In the genomic region with DNA sequence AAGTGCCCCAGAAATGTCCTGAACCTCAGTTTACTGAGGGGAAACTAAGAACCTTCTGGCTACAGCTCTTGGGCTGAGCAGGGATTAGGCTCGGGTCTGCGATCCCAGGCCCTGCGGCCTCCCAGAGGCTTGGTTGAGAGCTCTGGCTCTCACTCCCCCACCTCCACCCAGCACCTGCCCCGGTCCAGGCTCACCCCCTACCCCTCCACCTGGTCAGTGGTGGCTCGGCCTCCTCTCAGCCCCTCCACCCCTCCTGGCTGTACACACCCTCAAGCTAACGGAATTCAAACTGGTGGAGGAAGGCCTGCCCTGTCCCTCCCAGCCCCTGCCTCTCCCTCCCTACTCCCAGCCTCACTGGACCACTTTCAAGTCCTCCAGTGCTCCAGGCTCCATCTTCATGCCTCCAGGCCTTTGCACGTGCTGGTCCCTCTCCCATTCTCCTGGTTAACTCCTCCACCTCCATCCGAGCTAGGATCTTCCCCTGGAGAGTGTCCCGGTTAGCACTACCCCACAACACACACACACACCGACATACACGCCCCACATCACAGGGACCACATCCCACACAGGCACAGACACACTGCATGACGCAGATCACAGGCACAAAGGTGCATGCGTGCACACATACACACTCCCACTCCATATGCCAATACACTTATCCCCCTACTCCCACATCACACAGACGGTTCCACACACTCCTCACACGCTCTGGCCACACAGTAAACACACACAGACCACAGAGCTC, we compare ENCODE assay signal across 3 cellular contexts.
TF ChIP-seq lines count a peak whose summit lies in the region.

No MANE protein-coding gene starts in this region.

TF ChIP-seq in A549, 52 proteins besides CTCF, POLR2A, EP300 and RAD21 (continues in another document):
- TF ChIP-seq, protein P1, sequence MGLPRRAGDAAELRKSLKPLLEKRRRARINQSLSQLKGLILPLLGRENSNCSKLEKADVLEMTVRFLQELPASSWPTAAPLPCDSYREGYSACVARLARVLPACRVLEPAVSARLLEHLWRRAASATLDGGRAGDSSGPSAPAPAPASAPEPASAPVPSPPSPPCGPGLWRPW (IDR thresholded peaks at IDR 0.05) = no peak
- TF ChIP-seq MAZ (IDR thresholded peaks at IDR 0.05; ENCODE audit: borderline replicate concordance, low read depth, low read length) (no peak), FOSL2 (IDR thresholded peaks at IDR 0.05) (no peak), FOSL2 (CRISPR knock-in tag; IDR thresholded peaks at IDR 0.05) (no peak), HEYL (CRISPR knock-in tag; IDR thresholded peaks at IDR 0.05) (peak; percentile 82), HOXB5 (CRISPR knock-in tag; IDR thresholded peaks at IDR 0.05) (no peak), GATA3 (IDR thresholded peaks at IDR 0.05; ENCODE audit: borderline replicate concordance) (no peak; the same call in 1 of the 2 replicates), TFCP2L1 (CRISPR knock-in tag; IDR thresholded peaks at IDR 0.05) (no peak), HDAC2 (IDR thresholded peaks at IDR 0.05) (no peak), FOXS1 (CRISPR knock-in tag; IDR thresholded peaks at IDR 0.05) (no peak), RARB (CRISPR knock-in tag; IDR thresholded peaks at IDR 0.05) (no peak), EHF (CRISPR knock-in tag; IDR thresholded peaks at IDR 0.05) (0 out of 2 replicates have a peak, but pooled peaks have one; percentile 1), RNF2 (IDR thresholded peaks at IDR 0.05; ENCODE audit: borderline replicate concordance, low read depth) (no peak)
- TF ChIP-seq, protein P2, sequence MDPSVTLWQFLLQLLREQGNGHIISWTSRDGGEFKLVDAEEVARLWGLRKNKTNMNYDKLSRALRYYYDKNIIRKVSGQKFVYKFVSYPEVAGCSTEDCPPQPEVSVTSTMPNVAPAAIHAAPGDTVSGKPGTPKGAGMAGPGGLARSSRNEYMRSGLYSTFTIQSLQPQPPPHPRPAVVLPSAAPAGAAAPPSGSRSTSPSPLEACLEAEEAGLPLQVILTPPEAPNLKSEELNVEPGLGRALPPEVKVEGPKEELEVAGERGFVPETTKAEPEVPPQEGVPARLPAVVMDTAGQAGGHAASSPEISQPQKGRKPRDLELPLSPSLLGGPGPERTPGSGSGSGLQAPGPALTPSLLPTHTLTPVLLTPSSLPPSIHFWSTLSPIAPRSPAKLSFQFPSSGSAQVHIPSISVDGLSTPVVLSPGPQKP (IDR thresholded peaks at IDR 0.05; ENCODE audit: low read depth, low read length) = no peak
- TF ChIP-seq, protein P3, sequence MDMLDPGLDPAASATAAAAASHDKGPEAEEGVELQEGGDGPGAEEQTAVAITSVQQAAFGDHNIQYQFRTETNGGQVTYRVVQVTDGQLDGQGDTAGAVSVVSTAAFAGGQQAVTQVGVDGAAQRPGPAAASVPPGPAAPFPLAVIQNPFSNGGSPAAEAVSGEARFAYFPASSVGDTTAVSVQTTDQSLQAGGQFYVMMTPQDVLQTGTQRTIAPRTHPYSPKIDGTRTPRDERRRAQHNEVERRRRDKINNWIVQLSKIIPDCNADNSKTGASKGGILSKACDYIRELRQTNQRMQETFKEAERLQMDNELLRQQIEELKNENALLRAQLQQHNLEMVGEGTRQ (IDR thresholded peaks at IDR 0.05) = no peak
- TF ChIP-seq, protein P4, sequence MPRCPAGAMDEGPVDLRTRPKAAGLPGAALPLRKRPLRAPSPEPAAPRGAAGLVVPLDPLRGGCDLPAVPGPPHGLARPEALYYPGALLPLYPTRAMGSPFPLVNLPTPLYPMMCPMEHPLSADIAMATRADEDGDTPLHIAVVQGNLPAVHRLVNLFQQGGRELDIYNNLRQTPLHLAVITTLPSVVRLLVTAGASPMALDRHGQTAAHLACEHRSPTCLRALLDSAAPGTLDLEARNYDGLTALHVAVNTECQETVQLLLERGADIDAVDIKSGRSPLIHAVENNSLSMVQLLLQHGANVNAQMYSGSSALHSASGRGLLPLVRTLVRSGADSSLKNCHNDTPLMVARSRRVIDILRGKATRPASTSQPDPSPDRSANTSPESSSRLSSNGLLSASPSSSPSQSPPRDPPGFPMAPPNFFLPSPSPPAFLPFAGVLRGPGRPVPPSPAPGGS (IDR thresholded peaks at IDR 0.05) = no peak

TF ChIP-seq in SK-N-SH, 30 proteins besides CTCF, POLR2A, EP300 and RAD21 (continued from another document):
- TF ChIP-seq, protein P5, sequence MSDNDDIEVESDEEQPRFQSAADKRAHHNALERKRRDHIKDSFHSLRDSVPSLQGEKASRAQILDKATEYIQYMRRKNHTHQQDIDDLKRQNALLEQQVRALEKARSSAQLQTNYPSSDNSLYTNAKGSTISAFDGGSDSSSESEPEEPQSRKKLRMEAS (IDR thresholded peaks at IDR 0.05; ENCODE audit: low read depth) = 0 out of 2 replicates have a peak, but pooled peaks have one; percentile 31

TF ChIP-seq in K562, 482 proteins besides CTCF, POLR2A, EP300 and RAD21 (continued from another document and continues in another):
- TF ChIP-seq ZNF695 (CRISPR knock-in tag; IDR thresholded peaks at IDR 0.05) (no peak), FOXA3 (CRISPR knock-in tag; conservative IDR thresholded peaks at IDR 0.05 in 1 of 2, IDR thresholded peaks at IDR 0.05 in 1 of 2) (peak in 1 of 2 experiments; percentile 32; a peak in 2 of 4 replicates), STAT5B (CRISPR knock-in tag; IDR thresholded peaks at IDR 0.05) (no peak), BRD9 (IDR thresholded peaks at IDR 0.05; ENCODE audit: low read depth, partially characterized antibody) (no peak), CBX2 (IDR thresholded peaks at IDR 0.05; ENCODE audit: insufficient read depth, low read length, poor library complexity, severe bottlenecking) (no peak), NFIC (IDR thresholded peaks at IDR 0.05) (no peak), NBN (IDR thresholded peaks at IDR 0.05; ENCODE audit: low read depth) (no peak), TARDBP (IDR thresholded peaks at IDR 0.05) (peak; percentile 44; the same call in 1 of the 2 replicates), FOXM1 (IDR thresholded peaks at IDR 0.05; ENCODE audit: low read depth) (no peak), FOXM1 (CRISPR knock-in tag; IDR thresholded peaks at IDR 0.05; ENCODE audit: low read depth) (no peak), ZNF12 (CRISPR knock-in tag; IDR thresholded peaks at IDR 0.05) (peak; percentile 69; the same call in 1 of the 2 replicates), FOXK1 (CRISPR knock-in tag; IDR thresholded peaks at IDR 0.05; ENCODE audit: borderline replicate concordance) (no peak), LEF1 (IDR thresholded peaks at IDR 0.05) (no peak), PHF8 (IDR thresholded peaks at IDR 0.05; ENCODE audit: borderline replicate concordance, low read length) (no peak), ZNF282 (CRISPR knock-in tag; IDR thresholded peaks at IDR 0.05) (no peak), NCOA2 (IDR thresholded peaks at IDR 0.05; ENCODE audit: partially characterized antibody in 2 of 2) (no peak), GTF2A2 (tag; IDR thresholded peaks at IDR 0.05) (no peak), POLR3G (IDR thresholded peaks at IDR 0.05; ENCODE audit: extremely low read depth, insufficient read length, insufficient replicate concordance) (no peak), CBFA2T3 (IDR thresholded peaks at IDR 0.05) (0 out of 2 replicates have a peak, but pooled peaks have one; percentile 7), CBFA2T2 (conservative IDR thresholded peaks at IDR 0.05) (no peak), ZNF551 (CRISPR knock-in tag; IDR thresholded peaks at IDR 0.05) (no peak), MYNN (IDR thresholded peaks at IDR 0.05) (peak; percentile 67; the same call in 1 of the 2 replicates), MYNN (CRISPR knock-in tag; IDR thresholded peaks at IDR 0.05) (no peak), ZNF124 (CRISPR knock-in tag; IDR thresholded peaks at IDR 0.05) (no peak)
- TF ChIP-seq, protein P6, sequence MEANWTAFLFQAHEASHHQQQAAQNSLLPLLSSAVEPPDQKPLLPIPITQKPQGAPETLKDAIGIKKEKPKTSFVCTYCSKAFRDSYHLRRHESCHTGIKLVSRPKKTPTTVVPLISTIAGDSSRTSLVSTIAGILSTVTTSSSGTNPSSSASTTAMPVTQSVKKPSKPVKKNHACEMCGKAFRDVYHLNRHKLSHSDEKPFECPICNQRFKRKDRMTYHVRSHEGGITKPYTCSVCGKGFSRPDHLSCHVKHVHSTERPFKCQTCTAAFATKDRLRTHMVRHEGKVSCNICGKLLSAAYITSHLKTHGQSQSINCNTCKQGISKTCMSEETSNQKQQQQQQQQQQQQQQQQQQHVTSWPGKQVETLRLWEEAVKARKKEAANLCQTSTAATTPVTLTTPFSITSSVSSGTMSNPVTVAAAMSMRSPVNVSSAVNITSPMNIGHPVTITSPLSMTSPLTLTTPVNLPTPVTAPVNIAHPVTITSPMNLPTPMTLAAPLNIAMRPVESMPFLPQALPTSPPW (CRISPR knock-in tag; IDR thresholded peaks at IDR 0.05) = peak; percentile 13; the same call in 1 of the 2 replicates
- TF ChIP-seq, protein P7, sequence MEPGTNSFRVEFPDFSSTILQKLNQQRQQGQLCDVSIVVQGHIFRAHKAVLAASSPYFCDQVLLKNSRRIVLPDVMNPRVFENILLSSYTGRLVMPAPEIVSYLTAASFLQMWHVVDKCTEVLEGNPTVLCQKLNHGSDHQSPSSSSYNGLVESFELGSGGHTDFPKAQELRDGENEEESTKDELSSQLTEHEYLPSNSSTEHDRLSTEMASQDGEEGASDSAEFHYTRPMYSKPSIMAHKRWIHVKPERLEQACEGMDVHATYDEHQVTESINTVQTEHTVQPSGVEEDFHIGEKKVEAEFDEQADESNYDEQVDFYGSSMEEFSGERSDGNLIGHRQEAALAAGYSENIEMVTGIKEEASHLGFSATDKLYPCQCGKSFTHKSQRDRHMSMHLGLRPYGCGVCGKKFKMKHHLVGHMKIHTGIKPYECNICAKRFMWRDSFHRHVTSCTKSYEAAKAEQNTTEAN (CRISPR knock-in tag; IDR thresholded peaks at IDR 0.05) = no peak
- TF ChIP-seq, protein P8, sequence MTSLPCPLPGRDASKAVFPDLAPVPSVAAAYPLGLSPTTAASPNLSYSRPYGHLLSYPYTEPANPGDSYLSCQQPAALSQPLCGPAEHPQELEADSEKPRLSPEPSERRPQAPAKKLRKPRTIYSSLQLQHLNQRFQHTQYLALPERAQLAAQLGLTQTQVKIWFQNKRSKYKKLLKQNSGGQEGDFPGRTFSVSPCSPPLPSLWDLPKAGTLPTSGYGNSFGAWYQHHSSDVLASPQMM (CRISPR knock-in tag; IDR thresholded peaks at IDR 0.05) = no peak
- TF ChIP-seq, protein P9, sequence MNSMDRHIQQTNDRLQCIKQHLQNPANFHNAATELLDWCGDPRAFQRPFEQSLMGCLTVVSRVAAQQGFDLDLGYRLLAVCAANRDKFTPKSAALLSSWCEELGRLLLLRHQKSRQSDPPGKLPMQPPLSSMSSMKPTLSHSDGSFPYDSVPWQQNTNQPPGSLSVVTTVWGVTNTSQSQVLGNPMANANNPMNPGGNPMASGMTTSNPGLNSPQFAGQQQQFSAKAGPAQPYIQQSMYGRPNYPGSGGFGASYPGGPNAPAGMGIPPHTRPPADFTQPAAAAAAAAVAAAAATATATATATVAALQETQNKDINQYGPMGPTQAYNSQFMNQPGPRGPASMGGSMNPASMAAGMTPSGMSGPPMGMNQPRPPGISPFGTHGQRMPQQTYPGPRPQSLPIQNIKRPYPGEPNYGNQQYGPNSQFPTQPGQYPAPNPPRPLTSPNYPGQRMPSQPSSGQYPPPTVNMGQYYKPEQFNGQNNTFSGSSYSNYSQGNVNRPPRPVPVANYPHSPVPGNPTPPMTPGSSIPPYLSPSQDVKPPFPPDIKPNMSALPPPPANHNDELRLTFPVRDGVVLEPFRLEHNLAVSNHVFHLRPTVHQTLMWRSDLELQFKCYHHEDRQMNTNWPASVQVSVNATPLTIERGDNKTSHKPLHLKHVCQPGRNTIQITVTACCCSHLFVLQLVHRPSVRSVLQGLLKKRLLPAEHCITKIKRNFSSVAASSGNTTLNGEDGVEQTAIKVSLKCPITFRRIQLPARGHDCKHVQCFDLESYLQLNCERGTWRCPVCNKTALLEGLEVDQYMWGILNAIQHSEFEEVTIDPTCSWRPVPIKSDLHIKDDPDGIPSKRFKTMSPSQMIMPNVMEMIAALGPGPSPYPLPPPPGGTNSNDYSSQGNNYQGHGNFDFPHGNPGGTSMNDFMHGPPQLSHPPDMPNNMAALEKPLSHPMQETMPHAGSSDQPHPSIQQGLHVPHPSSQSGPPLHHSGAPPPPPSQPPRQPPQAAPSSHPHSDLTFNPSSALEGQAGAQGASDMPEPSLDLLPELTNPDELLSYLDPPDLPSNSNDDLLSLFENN (IDR thresholded peaks at IDR 0.05; ENCODE audit: low read depth in 2 of 2, low read length in 2 of 2) = no peak
- TF ChIP-seq, protein P10, sequence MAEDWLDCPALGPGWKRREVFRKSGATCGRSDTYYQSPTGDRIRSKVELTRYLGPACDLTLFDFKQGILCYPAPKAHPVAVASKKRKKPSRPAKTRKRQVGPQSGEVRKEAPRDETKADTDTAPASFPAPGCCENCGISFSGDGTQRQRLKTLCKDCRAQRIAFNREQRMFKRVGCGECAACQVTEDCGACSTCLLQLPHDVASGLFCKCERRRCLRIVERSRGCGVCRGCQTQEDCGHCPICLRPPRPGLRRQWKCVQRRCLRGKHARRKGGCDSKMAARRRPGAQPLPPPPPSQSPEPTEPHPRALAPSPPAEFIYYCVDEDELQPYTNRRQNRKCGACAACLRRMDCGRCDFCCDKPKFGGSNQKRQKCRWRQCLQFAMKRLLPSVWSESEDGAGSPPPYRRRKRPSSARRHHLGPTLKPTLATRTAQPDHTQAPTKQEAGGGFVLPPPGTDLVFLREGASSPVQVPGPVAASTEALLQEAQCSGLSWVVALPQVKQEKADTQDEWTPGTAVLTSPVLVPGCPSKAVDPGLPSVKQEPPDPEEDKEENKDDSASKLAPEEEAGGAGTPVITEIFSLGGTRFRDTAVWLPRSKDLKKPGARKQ (CRISPR knock-in tag; IDR thresholded peaks at IDR 0.05) = no peak
- TF ChIP-seq, protein P11, sequence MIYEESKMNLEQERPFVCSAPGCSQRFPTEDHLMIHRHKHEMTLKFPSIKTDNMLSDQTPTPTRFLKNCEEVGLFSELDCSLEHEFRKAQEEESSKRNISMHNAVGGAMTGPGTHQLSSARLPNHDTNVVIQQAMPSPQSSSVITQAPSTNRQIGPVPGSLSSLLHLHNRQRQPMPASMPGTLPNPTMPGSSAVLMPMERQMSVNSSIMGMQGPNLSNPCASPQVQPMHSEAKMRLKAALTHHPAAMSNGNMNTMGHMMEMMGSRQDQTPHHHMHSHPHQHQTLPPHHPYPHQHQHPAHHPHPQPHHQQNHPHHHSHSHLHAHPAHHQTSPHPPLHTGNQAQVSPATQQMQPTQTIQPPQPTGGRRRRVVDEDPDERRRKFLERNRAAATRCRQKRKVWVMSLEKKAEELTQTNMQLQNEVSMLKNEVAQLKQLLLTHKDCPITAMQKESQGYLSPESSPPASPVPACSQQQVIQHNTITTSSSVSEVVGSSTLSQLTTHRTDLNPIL (CRISPR knock-in tag; IDR thresholded peaks at IDR 0.05) = no peak
- TF ChIP-seq, protein P12, sequence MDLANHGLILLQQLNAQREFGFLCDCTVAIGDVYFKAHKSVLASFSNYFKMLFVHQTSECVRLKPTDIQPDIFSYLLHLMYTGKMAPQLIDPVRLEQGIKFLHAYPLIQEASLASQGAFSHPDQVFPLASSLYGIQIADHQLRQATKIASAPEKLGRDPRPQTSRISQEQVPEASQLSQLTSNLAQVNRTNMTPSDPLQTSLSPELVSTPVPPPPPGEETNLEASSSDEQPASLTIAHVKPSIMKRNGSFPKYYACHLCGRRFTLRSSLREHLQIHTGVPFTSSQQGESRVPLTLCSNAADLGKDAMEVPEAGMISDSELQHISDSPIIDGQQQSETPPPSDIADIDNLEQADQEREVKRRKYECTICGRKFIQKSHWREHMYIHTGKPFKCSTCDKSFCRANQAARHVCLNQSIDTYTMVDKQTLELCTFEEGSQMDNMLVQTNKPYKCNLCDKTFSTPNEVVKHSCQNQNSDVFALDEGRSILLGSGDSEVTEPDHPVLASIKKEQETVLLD (IDR thresholded peaks at IDR 0.05) = peak; percentile 66; the same call in 1 of the 2 replicates
- TF ChIP-seq, protein P13, sequence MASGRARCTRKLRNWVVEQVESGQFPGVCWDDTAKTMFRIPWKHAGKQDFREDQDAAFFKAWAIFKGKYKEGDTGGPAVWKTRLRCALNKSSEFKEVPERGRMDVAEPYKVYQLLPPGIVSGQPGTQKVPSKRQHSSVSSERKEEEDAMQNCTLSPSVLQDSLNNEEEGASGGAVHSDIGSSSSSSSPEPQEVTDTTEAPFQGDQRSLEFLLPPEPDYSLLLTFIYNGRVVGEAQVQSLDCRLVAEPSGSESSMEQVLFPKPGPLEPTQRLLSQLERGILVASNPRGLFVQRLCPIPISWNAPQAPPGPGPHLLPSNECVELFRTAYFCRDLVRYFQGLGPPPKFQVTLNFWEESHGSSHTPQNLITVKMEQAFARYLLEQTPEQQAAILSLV (tag; IDR thresholded peaks at IDR 0.05) = no peak
